In genomic region chr5:118174671-118175070, GRCh38 we compare ENCODE assay signal across 1 cellular context.
TF ChIP-seq lines count a peak whose summit lies in the region.

No MANE protein-coding gene starts in this region.

TF ChIP-seq in HepG2, 621 proteins besides CTCF, POLR2A, EP300 and RAD21 (continued from another document):
- peak; percentile 48; the same call in 1 of the 2 replicates for TF ChIP-seq CEBPB (IDR thresholded peaks at IDR 0.05; ENCODE audit: borderline replicate concordance, low read depth, low read length)
- no peak for TF ChIP-seq RCOR2 (CRISPR knock-in tag; IDR thresholded peaks at IDR 0.05)
- no peak for TF ChIP-seq TBP (CRISPR knock-in tag; IDR thresholded peaks at IDR 0.05)
- no peak for TF ChIP-seq ZNF160 (CRISPR knock-in tag; IDR thresholded peaks at IDR 0.05)
